In genomic region chr1:59123081-59123675, GRCh38 we compare ENCODE assay signal across 14 cellular contexts.
"Had no signal": no experiment of that assay in that cellular context is flagged by ENCODE, and none has a peak within 500 bp of the region (broad histone marks: within the 10 kb centered on the region; RNA-seq: fewer than 3 reads in every experiment).

No MANE protein-coding gene starts in this region.

- ATAC-seq: activated CD8-positive, alpha-beta memory T cell treated with anti-CD3 and anti-CD28 coated beads, Interleukin-2, amount 10 ng/mL, durations not matched to agents 7 days and 5 days; left colon; naive thymus-derived CD4-positive, alpha-beta T cell; stimulated activated effector memory CD8-positive, alpha-beta T cell treated with anti-CD3 and anti-CD28 coated beads, Interleukin-12 subunit alpha, Interleukin-12 subunit beta, amount 100 ng/mL, for 72 hours had no signal

- H3K4me1 ChIP-seq: transverse colon had no signal

- H3K9me3 ChIP-seq: transverse colon had no signal

- H3K9me3 Mint-ChIP-seq: stimulated activated effector memory CD8-positive, alpha-beta T cell treated with anti-CD3 and anti-CD28 coated beads, Interleukin-12 subunit alpha, Interleukin-12 subunit beta, amount 100 ng/mL, for 72 hours had no signal

- H3K27me3 Mint-ChIP-seq: activated T-cell treated with anti-CD3 and anti-CD28 coated beads, Interleukin-2, amount 50 U/mL, for 24 hours had no signal

- DNase-seq: activated CD4-positive, alpha-beta T cell treated with anti-CD3 and anti-CD28 coated beads, Interleukin-2, amount 50 U/mL, for 4 hours; activated CD8-positive, alpha-beta memory T cell treated with anti-CD3 and anti-CD28 coated beads, Interleukin-2, amount 10 ng/mL, durations not matched to agents 7 days and 5 days; activated effector memory CD4-positive, alpha-beta T cell treated with anti-CD3 and anti-CD28 coated beads, Interleukin-2, amount 50 U/mL, for 16 hours; activated T-cell treated with anti-CD3 and anti-CD28 coated beads, Interleukin-2, amount 50 U/mL, for 24 hours; anterior cingulate cortex; left colon; naive thymus-derived CD4-positive, alpha-beta T cell; retina; small intestine; transverse colon had no signal

- H3K4me3 ChIP-seq: hepatocyte, lung, transverse colon had no signal

- H3K36me3 Mint-ChIP-seq: stimulated activated effector memory CD8-positive, alpha-beta T cell treated with anti-CD3 and anti-CD28 coated beads, Interleukin-12 subunit alpha, Interleukin-12 subunit beta, amount 100 ng/mL, for 72 hours had no signal

- H3K27ac Mint-ChIP-seq: activated CD8-positive, alpha-beta memory T cell treated with anti-CD3 and anti-CD28 coated beads, Interleukin-2, amount 10 ng/mL, durations not matched to agents 7 days and 5 days; activated naive CD8-positive, alpha-beta T cell; activated T-cell treated with anti-CD3 and anti-CD28 coated beads, Interleukin-2, amount 50 U/mL, for 24 hours; naive thymus-derived CD4-positive, alpha-beta T cell; stimulated activated effector memory CD8-positive, alpha-beta T cell treated with anti-CD3 and anti-CD28 coated beads, Interleukin-12 subunit alpha, Interleukin-12 subunit beta, amount 100 ng/mL, for 72 hours had no signal

- H3K27ac ChIP-seq: hepatocyte, transverse colon had no signal

- H3K4me3 Mint-ChIP-seq: activated CD8-positive, alpha-beta memory T cell treated with anti-CD3 and anti-CD28 coated beads, Interleukin-2, amount 10 ng/mL, durations not matched to agents 7 days and 5 days; activated naive CD8-positive, alpha-beta T cell; activated T-cell treated with anti-CD3 and anti-CD28 coated beads, Interleukin-2, amount 50 U/mL, for 24 hours; naive thymus-derived CD4-positive, alpha-beta T cell; stimulated activated effector memory CD8-positive, alpha-beta T cell treated with anti-CD3 and anti-CD28 coated beads, Interleukin-12 subunit alpha, Interleukin-12 subunit beta, amount 100 ng/mL, for 72 hours had no signal

- H3K36me3 ChIP-seq: transverse colon had no signal

- H3K27me3 ChIP-seq: hepatocyte, transverse colon had no signal
